ENCODE assay signal across 1 cellular context in the genomic region with DNA sequence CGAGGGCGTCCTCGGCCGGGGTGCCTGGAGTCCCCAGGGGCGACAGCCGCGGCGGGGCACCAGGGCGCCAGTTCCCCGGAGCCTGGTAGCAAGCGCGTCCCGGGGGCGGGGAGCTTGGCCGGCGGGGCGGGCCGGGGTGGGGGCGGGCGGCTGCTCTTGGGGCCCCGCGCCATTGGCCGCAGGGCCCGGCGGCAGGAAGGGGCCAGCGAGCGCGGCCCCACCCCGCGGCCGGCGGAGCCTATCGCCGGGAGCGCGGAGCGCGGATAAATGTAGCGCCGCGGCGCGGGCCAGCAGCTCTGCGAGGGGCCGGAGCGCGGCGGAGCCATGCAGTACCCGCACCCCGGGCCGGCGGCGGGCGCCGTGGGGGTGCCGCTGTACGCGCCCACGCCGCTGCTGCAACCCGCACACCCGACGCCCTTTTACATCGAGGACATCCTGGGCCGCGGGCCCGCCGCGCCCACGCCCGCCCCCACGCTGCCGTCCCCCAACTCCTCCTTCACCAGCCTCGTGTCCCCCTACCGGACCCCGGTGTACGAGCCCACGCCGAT.
TF ChIP-seq lines count a peak whose summit lies in the region.

A gene (plus strand): TSS at position 293 of the 548 bp plus-strand sequence. CDS start 32 bp downstream, at position 325.

TF ChIP-seq in WTC11, 78 proteins besides CTCF, POLR2A, EP300 and RAD21 (continued from another document):
- TF ChIP-seq, protein P1, sequence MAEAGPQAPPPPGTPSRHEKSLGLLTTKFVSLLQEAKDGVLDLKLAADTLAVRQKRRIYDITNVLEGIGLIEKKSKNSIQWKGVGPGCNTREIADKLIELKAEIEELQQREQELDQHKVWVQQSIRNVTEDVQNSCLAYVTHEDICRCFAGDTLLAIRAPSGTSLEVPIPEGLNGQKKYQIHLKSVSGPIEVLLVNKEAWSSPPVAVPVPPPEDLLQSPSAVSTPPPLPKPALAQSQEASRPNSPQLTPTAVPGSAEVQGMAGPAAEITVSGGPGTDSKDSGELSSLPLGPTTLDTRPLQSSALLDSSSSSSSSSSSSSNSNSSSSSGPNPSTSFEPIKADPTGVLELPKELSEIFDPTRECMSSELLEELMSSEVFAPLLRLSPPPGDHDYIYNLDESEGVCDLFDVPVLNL (CRISPR knock-in tag; IDR thresholded peaks at IDR 0.05; ENCODE audit: borderline replicate concordance, low read depth), result no peak
- TF ChIP-seq ZNF263 (CRISPR knock-in tag; IDR thresholded peaks at IDR 0.05; ENCODE audit: low read depth) (no peak), SOX15 (CRISPR knock-in tag; IDR thresholded peaks at IDR 0.05) (no peak), NFE2L1 (CRISPR knock-in tag; IDR thresholded peaks at IDR 0.05) (no peak)
- TF ChIP-seq, protein P2, sequence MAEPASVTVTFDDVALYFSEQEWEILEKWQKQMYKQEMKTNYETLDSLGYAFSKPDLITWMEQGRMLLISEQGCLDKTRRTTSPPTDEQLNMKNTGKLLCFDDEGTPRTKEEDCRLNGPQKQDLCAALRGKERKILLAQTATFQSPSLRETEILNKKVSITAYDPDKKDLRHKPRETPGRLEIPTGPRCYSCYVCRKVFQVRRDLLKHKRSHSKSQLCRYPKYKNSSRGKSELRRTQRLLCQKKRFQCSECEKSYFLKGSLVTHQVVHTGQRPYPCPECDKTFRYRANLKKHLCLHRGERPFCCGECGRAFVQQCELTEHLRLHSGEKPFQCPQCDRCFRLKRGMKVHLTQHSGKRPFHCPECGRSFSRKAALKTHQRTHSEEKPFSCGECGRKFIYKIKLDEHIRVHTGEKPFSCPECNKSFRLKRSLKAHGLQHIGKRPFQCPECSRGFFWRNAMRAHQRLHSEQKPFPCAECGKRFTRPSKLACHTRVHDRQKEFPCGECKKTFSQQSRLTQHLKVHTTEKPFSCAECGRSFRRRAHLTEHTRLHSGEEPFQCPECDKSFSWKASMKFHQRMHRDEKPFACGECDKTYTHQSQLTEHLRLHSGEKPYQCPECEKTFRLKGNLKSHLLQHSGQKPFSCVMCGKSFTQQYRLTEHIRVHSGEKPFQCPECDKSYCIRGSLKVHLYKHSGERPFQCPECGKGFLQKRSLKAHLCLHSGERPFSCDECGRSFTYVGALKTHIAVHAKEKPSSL (CRISPR knock-in tag; conservative IDR thresholded peaks at IDR 0.05), result no peak
- TF ChIP-seq, protein P3, sequence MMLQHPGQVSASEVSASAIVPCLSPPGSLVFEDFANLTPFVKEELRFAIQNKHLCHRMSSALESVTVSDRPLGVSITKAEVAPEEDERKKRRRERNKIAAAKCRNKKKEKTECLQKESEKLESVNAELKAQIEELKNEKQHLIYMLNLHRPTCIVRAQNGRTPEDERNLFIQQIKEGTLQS (CRISPR knock-in tag; conservative IDR thresholded peaks at IDR 0.05), result no peak
